15 cellular contexts compared by ENCODE assay signal in the genomic region with DNA sequence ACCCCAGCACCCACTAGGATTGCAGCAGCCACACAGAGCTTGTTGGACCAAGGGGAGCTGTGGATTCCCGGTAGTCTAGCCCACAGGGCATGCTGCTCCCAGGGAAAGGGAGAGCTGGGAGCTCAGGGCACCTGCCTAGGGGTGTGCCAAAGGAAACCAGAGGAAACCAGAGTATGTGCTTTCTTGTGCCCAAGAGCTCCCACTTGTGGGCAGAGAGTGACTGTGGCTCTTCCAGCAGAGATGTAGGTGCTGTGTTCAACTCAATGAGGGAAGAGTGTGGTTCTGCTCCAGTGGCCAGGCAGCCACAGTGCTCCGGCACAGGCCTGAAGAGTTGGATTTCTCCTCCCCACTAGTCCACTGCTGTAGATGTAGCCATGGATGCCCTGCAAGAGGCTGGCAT.
DNase-seq lines count a peak whose midpoint lies in the region; FAIRE-seq and TF ChIP-seq lines count a peak whose summit lies in the region.
"Had no signal": no experiment of that assay in that cellular context is flagged by ENCODE, and none has a peak within 500 bp of the region (broad histone marks: within the 10 kb centered on the region; RNA-seq: fewer than 3 reads in every experiment).

No MANE protein-coding gene starts in this region.

- no peaks in the 10 kb centered on the region for H4K20me1 ChIP-seq in neural progenitor cell (ENCODE audit: low read depth)

- intact Hi-C loops in kidney (cut with DNase I), result no loop called here
- intact Hi-C loops in posterior vena cava (cut with DNase I), result no loop called here

- H3K9ac ChIP-seq in neural progenitor cell, result no peak overlapping the region
- no peak overlapping the region for H3K9ac ChIP-seq in kidney (ENCODE audit: low read length in 2 of 2)

- no peaks in the 10 kb centered on the region for H3F3A ChIP-seq in neural progenitor cell (ENCODE audit: low read depth)

- H3K9me3 ChIP-seq in neural progenitor cell (ENCODE audit: low read depth) (no peaks in the 10 kb centered on the region), kidney (ENCODE audit: control insufficient read depth in 1 of 2, low read length in 2 of 2) (no peaks in the 10 kb centered on the region)

- no peaks in the 10 kb centered on the region for H3K4me1 ChIP-seq in neural progenitor cell
- H3K4me1 ChIP-seq in kidney (ENCODE audit: control insufficient read depth in 1 of 2, insufficient read depth in 1 of 2, low read depth in 1 of 2, low read length in 2 of 2), result no peaks in the 10 kb centered on the region
- H3K4me1 ChIP-seq: esophagus muscularis mucosa had no signal

- H3K4me3 Mint-ChIP-seq in neural progenitor cell, result no peak overlapping the region
- H3K4me3 Mint-ChIP-seq: central memory CD8-positive, alpha-beta T cell; naive thymus-derived CD4-positive, alpha-beta T cell had no signal

- no peak overlapping the region for H3K4me2 ChIP-seq in neural progenitor cell

- no peaks in the 10 kb centered on the region for H3K4me1 Mint-ChIP-seq in neural progenitor cell
- H3K4me1 Mint-ChIP-seq: central memory CD8-positive, alpha-beta T cell; naive thymus-derived CD4-positive, alpha-beta T cell had no signal

- no peak for FAIRE-seq in kidney (lab: Jason Lieb, UNC)
- FAIRE-seq: islet of Langerhans had no signal

- no peak overlapping the region for H3K27ac ChIP-seq in neural progenitor cell
- H3K27ac ChIP-seq in kidney (ENCODE audit: low read depth in 2 of 2, low read length in 2 of 2), result no peak overlapping the region
- H3K27ac ChIP-seq: esophagus muscularis mucosa, HL-60 had no signal

- H3K27me3 ChIP-seq in neural progenitor cell, result no peaks in the 10 kb centered on the region
- H3K27me3 ChIP-seq: esophagus muscularis mucosa had no signal

- no peaks in the 10 kb centered on the region for H3K79me2 ChIP-seq in neural progenitor cell (ENCODE audit: low read depth)

- H3K4me3 ChIP-seq in cardiac fibroblast (replicated peaks in 1 of 2; ENCODE audit: low read depth in 2 of 2, low read length in 2 of 2) (no peak overlapping the region), neural progenitor cell (no peak overlapping the region), kidney (ENCODE audit: low read length in 2 of 2) (no peak overlapping the region)
- H3K4me3 ChIP-seq: esophagus muscularis mucosa had no signal

- H3K27ac Mint-ChIP-seq in neural progenitor cell, result no peak overlapping the region
- H3K27ac Mint-ChIP-seq: naive thymus-derived CD4-positive, alpha-beta T cell had no signal

- peaks cover 16% of the 10 kb centered on the region for H3K9me3 Mint-ChIP-seq in neural progenitor cell

- DNase-seq in M059J (ENCODE audit: low read depth), result peak; percentile 3
- no peak for DNase-seq in cardiac fibroblast (ENCODE audit: low read depth in 2 of 2)
- peak; percentile 31 for DNase-seq in neural progenitor cell (ENCODE audit: low spot score)
- no peak for DNase-seq in kidney
- DNase-seq in posterior vena cava (ENCODE audit: low spot score), result no peak
- no peak for DNase-seq in T1000 (lab: John Stamatoyannopoulos, UW)
- DNase-seq: activated effector memory CD4-positive, alpha-beta T cell treated with Interleukin-2 at 50 U/mL for 16 hours; DMS79; naive thymus-derived CD4-positive, alpha-beta T cell; NCI-H526 treated with DMSO at 0.1 percent for 48 hours had no signal

- no peaks in the 10 kb centered on the region for H3K36me3 ChIP-seq in neural progenitor cell
- no peaks in the 10 kb centered on the region for H3K36me3 ChIP-seq in kidney (ENCODE audit: control insufficient read depth in 1 of 2, insufficient read depth in 2 of 2, low read length in 2 of 2)
- H3K36me3 ChIP-seq: esophagus muscularis mucosa had no signal

- TF ChIP-seq CTCF in GM12874 (IDR thresholded peaks at IDR 0.05; ENCODE audit: insufficient read depth, low read depth, low read length) (0 out of 2 replicates have a peak, but pooled peaks have one; percentile 8), cardiac fibroblast (IDR thresholded peaks at IDR 0.05; ENCODE audit: low read depth, low read length) (peak; percentile 24), neural progenitor cell (IDR thresholded peaks at IDR 0.05) (peak; percentile 40), kidney (IDR thresholded peaks at IDR 0.05; ENCODE audit: borderline replicate concordance, extremely low read depth, insufficient read depth) (no peak)

- H2AFZ ChIP-seq in neural progenitor cell (replicated peaks), result peak overlapping the region; percentile 94

- peaks cover 3% of the 10 kb centered on the region for H3K27me3 Mint-ChIP-seq in neural progenitor cell (ENCODE audit: insufficient read depth, low read depth)
- H3K27me3 Mint-ChIP-seq: central memory CD8-positive, alpha-beta T cell; naive thymus-derived CD4-positive, alpha-beta T cell had no signal

- H3K36me3 Mint-ChIP-seq in neural progenitor cell, result no peaks in the 10 kb centered on the region

Comparison
In these comparisons a context has a peak if more than half of its experiments do, and no peak if none do; other contexts are left out.
1. DNase-seq: peak in M059J (single experiment) and neural progenitor cell (single experiment); none in cardiac fibroblast (0 of 2), kidney (single experiment), posterior vena cava (single experiment) and T1000 (single experiment).